2 cellular contexts compared by ENCODE assay signal in genomic region chr21:45971487-45972352, GRCh38.
TF ChIP-seq lines count a peak whose summit lies in the region.

No MANE protein-coding gene starts in this region.

TF ChIP-seq in HEK293, 187 proteins besides CTCF, POLR2A, EP300 and RAD21:
- TF ChIP-seq PATZ1 (tag by site-specific recombination; IDR thresholded peaks at IDR 0.05), result 0 out of 2 replicates have a peak, but pooled peaks have one; percentile 12
- no peak for TF ChIP-seq ZNF645 (tag by site-specific recombination; IDR thresholded peaks at IDR 0.05)
- TF ChIP-seq GLIS2 (tag by site-specific recombination; IDR thresholded peaks at IDR 0.05), result 0 out of 2 replicates have a peak, but pooled peaks have one; percentile 23

TF ChIP-seq in H1, 55 proteins besides CTCF, POLR2A, EP300 and RAD21:
- TF ChIP-seq BACH1 (IDR thresholded peaks at IDR 0.05; ENCODE audit: low read length) (no peak), MAX (IDR thresholded peaks at IDR 0.05) (no peak), TAF7 (optimal IDR thresholded peaks at IDR 0.05; ENCODE audit: borderline replicate concordance, low read depth, low read length) (no peak), E2F6 (IDR thresholded peaks at IDR 0.05) (no peak), BRCA1 (IDR thresholded peaks at IDR 0.05; ENCODE audit: low read depth, low read length) (no peak), SP2 (IDR thresholded peaks at IDR 0.05; ENCODE audit: low read length) (no peak), NANOG (IDR thresholded peaks at IDR 0.05; ENCODE audit: insufficient read depth, low read depth, low read length, poor library complexity, severe bottlenecking) (no peak), POU5F1 (IDR thresholded peaks at IDR 0.05; ENCODE audit: low read depth, low read length) (no peak), CREB1 (IDR thresholded peaks at IDR 0.05) (no peak), YY1 (IDR thresholded peaks at IDR 0.05; ENCODE audit: low read depth, low read length) (no peak), CHD2 (IDR thresholded peaks at IDR 0.05; ENCODE audit: low read length) (no peak), GTF2F1 (IDR thresholded peaks at IDR 0.05; ENCODE audit: borderline replicate concordance, low read depth, low read length) (no peak), POLR2AphosphoS5 (IDR thresholded peaks at IDR 0.05; ENCODE audit: low read depth, low read length) (no peak), CBX5 (IDR thresholded peaks at IDR 0.05; ENCODE audit: low read depth, low read length) (no peak), USF2 (IDR thresholded peaks at IDR 0.05; ENCODE audit: low read length) (no peak), KDM5A (IDR thresholded peaks at IDR 0.05; ENCODE audit: low read length) (no peak), JUN (IDR thresholded peaks at IDR 0.05; ENCODE audit: low read depth, low read length) (no peak), BCL11A (IDR thresholded peaks at IDR 0.05; ENCODE audit: low read depth in 2 of 2, low read length in 2 of 2) (no peak), SAP30 (IDR thresholded peaks at IDR 0.05; ENCODE audit: insufficient read depth, insufficient replicate concordance, low read length) (no peak), SP1 (IDR thresholded peaks at IDR 0.05; ENCODE audit: low read depth, low read length) (no peak)
